8 cellular contexts compared by ENCODE assay signal in the genomic region with DNA sequence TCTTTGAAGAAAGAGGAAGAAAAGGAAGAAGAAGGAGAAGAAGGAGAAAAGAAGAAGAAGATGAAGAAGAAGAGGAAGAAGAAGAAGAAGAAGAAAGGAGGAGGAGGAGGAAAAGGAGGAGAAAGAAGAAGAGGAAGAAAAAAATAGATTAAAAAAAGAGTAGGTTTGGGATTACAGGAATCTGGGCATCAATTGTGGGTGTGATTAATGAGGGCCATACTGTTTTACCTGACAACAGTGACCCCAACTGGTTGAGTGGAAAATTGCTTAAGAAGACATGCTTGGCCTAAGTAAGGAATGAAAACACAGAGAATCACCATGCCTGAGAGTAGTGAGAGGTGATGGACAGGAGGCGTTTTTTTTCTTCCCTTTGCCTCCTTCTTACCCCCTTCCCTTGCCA.
DNase-seq lines count a peak whose midpoint lies in the region; ATAC-seq and TF ChIP-seq lines count a peak whose summit lies in the region.

No MANE protein-coding gene starts in this region.

- peak; percentile 44 to 67 for DNase-seq in cardiac muscle cell (ENCODE audit: low read depth in 1 of 2, low spot score in 1 of 2)
- no peak for DNase-seq in left ventricle myocardium superior
- DNase-seq in SJCRH30 = peak; percentile 26 to 71
- peak; percentile 74 for DNase-seq in iPS DF 4.7 (ENCODE audit: extremely low read depth, low spot score)
- no peak for DNase-seq in activated effector memory CD4-positive, alpha-beta T cell treated with Interleukin-2 at 50 U/mL for 16 hours
- no peak for DNase-seq in activated T-cell treated with anti-CD3 and anti-CD28 coated beads for 4 hours

- H3K27ac ChIP-seq in cardiac muscle cell (no peak overlapping the region), SJCRH30 (no peak overlapping the region)

- TF ChIP-seq CTCF in cardiac muscle cell (IDR thresholded peaks at IDR 0.05; ENCODE audit: low read depth, low read length) = peak; percentile 26

- H3K27me3 ChIP-seq in cardiac muscle cell = no peaks in the 10 kb centered on the region
- no peaks in the 10 kb centered on the region for H3K27me3 ChIP-seq in SJCRH30

- H3K9me3 ChIP-seq in cardiac muscle cell (ENCODE audit: low read depth) = no peaks in the 10 kb centered on the region
- H3K9me3 ChIP-seq in SJCRH30 (replicated peaks) = no peaks in the 10 kb centered on the region

- H3K4me1 ChIP-seq in cardiac muscle cell (ENCODE audit: low read depth) (peaks cover 3% of the 10 kb centered on the region), SJCRH30 (no peaks in the 10 kb centered on the region)

- H3K4me3 ChIP-seq in cardiac muscle cell (no peak overlapping the region), SJCRH30 (no peak overlapping the region)

- intact Hi-C loops in left ventricle myocardium superior (cut with micrococcal nuclease) = no loop called here

- ATAC-seq in left ventricle myocardium superior (no peak), GM21515 (IDR thresholded peaks at IDR 0.05; ENCODE audit: unreplicated experiment) (peak; percentile 96), HG03520 (IDR thresholded peaks at IDR 0.05; ENCODE audit: unreplicated experiment) (peak; percentile 95)

- H3K36me3 ChIP-seq in cardiac muscle cell = no peaks in the 10 kb centered on the region
- no peaks in the 10 kb centered on the region for H3K36me3 ChIP-seq in SJCRH30

Comparison
In these comparisons a context has a peak if more than half of its experiments do, and no peak if none do; other contexts are left out.
1. DNase-seq: peak in cardiac muscle cell (2 of 2), SJCRH30 (2 of 2) and iPS DF 4.7 (single experiment); none in left ventricle myocardium superior (single experiment), activated effector memory CD4-positive, alpha-beta T cell treated with Interleukin-2 at 50 U/mL for 16 hours (single experiment) and activated T-cell treated with anti-CD3 and anti-CD28 coated beads for 4 hours (single experiment).